In genomic region chr1:111649227-111649626, GRCh38 we compare ENCODE assay signal across 25 cellular contexts. TPM values are rescaled to one million over a fixed set of nuclear protein-coding genes. Genes with fewer than 3 reads are reported as not detected.
DNase-seq lines count a peak whose midpoint lies in the region; ATAC-seq lines count a peak whose summit lies in the region.
"Had no signal": no experiment of that assay in that cellular context is flagged by ENCODE, and none has a peak within 500 bp of the region (broad histone marks: within the 10 kb centered on the region; RNA-seq: fewer than 3 reads in every experiment).

No MANE protein-coding gene starts in this region.

- no peaks in the 10 kb centered on the region for H3K9me3 ChIP-seq in T-helper 17 cell (ENCODE audit: control insufficient read depth, low read length, poor library complexity, severe bottlenecking)
- H3K9me3 ChIP-seq: A549, esophagus muscularis mucosa, mucosa of descending colon, spleen, uterus had no signal

- peak overlapping the region; percentile 67 for H3K27ac Mint-ChIP-seq in activated T-cell treated with anti-CD3 and anti-CD28 coated beads, Interleukin-2, amount 50 U/mL, for 24 hours
- peak overlapping the region; percentile 94 for H3K27ac Mint-ChIP-seq in T-helper 17 cell
- peak overlapping the region; percentile 84 for H3K27ac Mint-ChIP-seq in stimulated activated naive B cell treated with anti-CD40 and anti-IgM and Interleukin-4, amounts not matched to agents 10 μg/mL and 1 μg/mL and 100 μg/mL, for 72 hours
- H3K27ac Mint-ChIP-seq: HFFc6 had no signal

- no peak overlapping the region for H3K4me3 Mint-ChIP-seq in activated T-cell treated with anti-CD3 and anti-CD28 coated beads, Interleukin-2, amount 50 U/mL, for 24 hours
- H3K4me3 Mint-ChIP-seq in activated T-cell treated with anti-CD3 and anti-CD28 coated beads, Interleukin-2, amount 50 U/mL, for 4 hours, result no peak overlapping the region
- no peak overlapping the region for H3K4me3 Mint-ChIP-seq in T-helper 17 cell
- H3K4me3 Mint-ChIP-seq in stimulated activated naive B cell treated with anti-CD40 and anti-IgM and Interleukin-4, amounts not matched to agents 10 μg/mL and 1 μg/mL and 100 μg/mL, for 72 hours, result peak overlapping the region in 1 of 2 donors; percentile 25
- H3K4me3 Mint-ChIP-seq: HFFc6 had no signal

- no peaks in the 10 kb centered on the region for H3K9me3 Mint-ChIP-seq in activated T-cell treated with anti-CD3 and anti-CD28 coated beads, Interleukin-2, amount 50 U/mL, for 24 hours
- H3K9me3 Mint-ChIP-seq in activated T-cell treated with anti-CD3 and anti-CD28 coated beads, Interleukin-2, amount 50 U/mL, for 4 hours, result no peaks in the 10 kb centered on the region
- peaks cover 3 to 11% of the 10 kb centered on the region in 2 donors for H3K9me3 Mint-ChIP-seq in stimulated activated naive B cell treated with anti-CD40 and anti-IgM and Interleukin-4, amounts not matched to agents 10 μg/mL and 1 μg/mL and 100 μg/mL, for 72 hours
- H3K9me3 Mint-ChIP-seq: HFFc6 had no signal

- no peaks in the 10 kb centered on the region for H3K27me3 Mint-ChIP-seq in activated T-cell treated with anti-CD3 and anti-CD28 coated beads, Interleukin-2, amount 50 U/mL, for 24 hours
- no peaks in the 10 kb centered on the region for H3K27me3 Mint-ChIP-seq in activated T-cell treated with anti-CD3 and anti-CD28 coated beads, Interleukin-2, amount 50 U/mL, for 4 hours (ENCODE audit: low read depth)
- H3K27me3 Mint-ChIP-seq in T-helper 17 cell, result no peaks in the 10 kb centered on the region
- H3K27me3 Mint-ChIP-seq in stimulated activated naive B cell treated with anti-CD40 and anti-IgM and Interleukin-4, amounts not matched to agents 10 μg/mL and 1 μg/mL and 100 μg/mL, for 72 hours, result no peaks in the 10 kb centered on the region

- no peak for ATAC-seq in activated T-cell treated with anti-CD3 and anti-CD28 coated beads, Interleukin-2, amount 50 U/mL, for 4 hours
- no peak for ATAC-seq in T-helper 17 cell
- ATAC-seq in left lobe of liver, result peak; percentile 21
- no peak for ATAC-seq in stimulated activated naive B cell treated with anti-CD40 and anti-IgM and Interleukin-4, amounts not matched to agents 10 μg/mL and 1 μg/mL and 100 μg/mL, for 72 hours (replicated peaks)
- no peak for ATAC-seq in HG03342 (IDR thresholded peaks at IDR 0.05; ENCODE audit: unreplicated experiment)
- ATAC-seq: A549, mucosa of descending colon had no signal

- peaks cover 80% of the 10 kb centered on the region for H3K4me1 Mint-ChIP-seq in activated T-cell treated with anti-CD3 and anti-CD28 coated beads, Interleukin-2, amount 50 U/mL, for 24 hours (ENCODE audit: low read depth)
- H3K4me1 Mint-ChIP-seq in activated T-cell treated with anti-CD3 and anti-CD28 coated beads, Interleukin-2, amount 50 U/mL, for 4 hours (ENCODE audit: low read depth), result peaks cover 76% of the 10 kb centered on the region
- H3K4me1 Mint-ChIP-seq in T-helper 17 cell, result peaks cover 64% of the 10 kb centered on the region
- H3K4me1 Mint-ChIP-seq in stimulated activated naive B cell treated with anti-CD40 and anti-IgM and Interleukin-4, amounts not matched to agents 10 μg/mL and 1 μg/mL and 100 μg/mL, for 72 hours, result peaks cover 37 to 68% of the 10 kb centered on the region in 2 donors

- no peak for DNase-seq in activated T-cell treated with anti-CD3 and anti-CD28 coated beads, Interleukin-2, amount 50 U/mL, for 24 hours
- no peak for DNase-seq in activated T-cell treated with anti-CD3 and anti-CD28 coated beads, Interleukin-2, amount 50 U/mL, for 4 hours
- no peak for DNase-seq in T-helper 17 cell
- no peak for DNase-seq in left lobe of liver (ENCODE audit: low spot score)
- DNase-seq in stimulated activated naive B cell treated with anti-CD40 and anti-IgM and Interleukin-4, amounts not matched to agents 10 μg/mL and 1 μg/mL and 100 μg/mL, for 72 hours, result no peak
- DNase-seq in RPMI8226, result no peak
- DNase-seq in putamen (ENCODE audit: low spot score), result no peak
- DNase-seq: activated CD4-positive, alpha-beta T cell treated with anti-CD3 and anti-CD28 coated beads, Interleukin-2, amount 50 U/mL, for 1 hour; activated CD8-positive, alpha-beta memory T cell treated with anti-CD3 and anti-CD28 coated beads, Interleukin-2, amount 50 U/mL, for 48 hours; activated naive CD4-positive, alpha-beta T cell treated with anti-CD3 and anti-CD28 coated beads, Interleukin-2, amount 50 U/mL, for 16 hours; effector CD4-positive, alpha-beta T cell; GF-D8; HFFc6; mucosa of descending colon; NCI-H1436; NCI-H2171 treated with DMSO at 0.1 percent for 48 hours; retina; SHP77; spleen; stimulated activated CD4-positive, alpha-beta T cell treated with anti-CD3 and anti-CD28 coated beads, Interleukin-4, amount 100 ng/mL, for 24 hours; SW 1271; uterus had no signal

- H3K36me3 Mint-ChIP-seq in activated T-cell treated with anti-CD3 and anti-CD28 coated beads, Interleukin-2, amount 50 U/mL, for 24 hours (ENCODE audit: low read depth), result peaks cover 70% of the 10 kb centered on the region
- peaks cover 22% of the 10 kb centered on the region for H3K36me3 Mint-ChIP-seq in activated T-cell treated with anti-CD3 and anti-CD28 coated beads, Interleukin-2, amount 50 U/mL, for 4 hours (ENCODE audit: insufficient read depth)
- peaks cover 1% of the 10 kb centered on the region for H3K36me3 Mint-ChIP-seq in T-helper 17 cell (ENCODE audit: low read depth)
- peaks cover 47 to 64% of the 10 kb centered on the region in 2 donors for H3K36me3 Mint-ChIP-seq in stimulated activated naive B cell treated with anti-CD40 and anti-IgM and Interleukin-4, amounts not matched to agents 10 μg/mL and 1 μg/mL and 100 μg/mL, for 72 hours

RNA-seq across cellular contexts. Expression of gene RAP1A, which starts 29.6 kb away (rescaled TPM):
- 100 to 1,000 TPM; 169 to 182 (median 171) TPM for total RNA-seq in activated T-cell treated with anti-CD3 and anti-CD28 coated beads, Interleukin-2, amount 50 U/mL, for 4 hours
- 100 to 1,000 TPM; 109 to 112 TPM for total RNA-seq in T-helper 17 cell
- 30.0 TPM for total RNA-seq in left lobe of liver
